Comparison of ENCODE assay signal across 12 cellular contexts in genomic region chr17:80070375-80071115, GRCh38. TPM values are rescaled to one million over a fixed set of nuclear protein-coding genes. Genes with fewer than 3 reads are reported as not detected.
DNase-seq lines count a peak whose midpoint lies in the region; ATAC-seq and TF ChIP-seq lines count a peak whose summit lies in the region.
"Had no signal": no experiment of that assay in that cellular context is flagged by ENCODE, and none has a peak within 500 bp of the region (broad histone marks: within the 10 kb centered on the region; RNA-seq: fewer than 3 reads in every experiment).

No MANE protein-coding gene starts in this region.

- CTCF ChIA-PET in Calu3 (lab: Charles Lee), result interaction anchor here (2.2 kb wide), 1 partner anchor 62 kb away, joined by 8 read pairs; no protein-coding TSS in a partner anchor

- intact Hi-C loops in lower lobe of right lung (cut with DNase I), result no loop called here
- intact Hi-C loops in Calu3 (cut with micrococcal nuclease; ENCODE audit: unreplicated experiment), result no loop called here

- TF ChIP-seq POLR2A in suprapubic skin (IDR thresholded peaks at IDR 0.05), result no peak

- H3K9me2 ChIP-seq in MM.1S (replicated peaks; ENCODE audit: insufficient read depth, low read length), result no peaks in the 10 kb centered on the region
- H3K9me2 ChIP-seq in hepatocyte (replicated peaks; ENCODE audit: insufficient read depth), result no peaks in the 10 kb centered on the region

- ATAC-seq in lower lobe of right lung, result peak; percentile 47 to 55
- no peak for ATAC-seq in GM18873 (IDR thresholded peaks at IDR 0.05; ENCODE audit: low FRiP score, unreplicated experiment)
- no peak for ATAC-seq in GM21825 (IDR thresholded peaks at IDR 0.05; ENCODE audit: unreplicated experiment)

- H3K4me1 ChIP-seq in MM.1S (ENCODE audit: low read length), result 0 out of 2 replicates have a peak, but pooled peaks cover 7% of the 10 kb centered on the region
- H3K4me1 ChIP-seq in esophagus (ENCODE audit: control insufficient read depth in 2 of 2, insufficient read depth in 2 of 2, low read length in 1 of 2), result peaks cover 3 to 8% of the 10 kb centered on the region in 2 donors
- H3K4me1 ChIP-seq in lower lobe of right lung, result peaks cover 31% of the 10 kb centered on the region
- H3K4me1 ChIP-seq in suprapubic skin, result peaks cover 19% of the 10 kb centered on the region
- H3K4me1 ChIP-seq in hepatocyte (ENCODE audit: insufficient read depth), result peaks cover 14% of the 10 kb centered on the region

- H3K9me3 ChIP-seq in MM.1S (replicated peaks; ENCODE audit: insufficient read depth, low read length) (no peaks in the 10 kb centered on the region), esophagus (ENCODE audit: control insufficient read depth in 2 of 2, insufficient read depth in 1 of 2, low read depth in 1 of 2, low read length in 1 of 2) (no peaks in the 10 kb centered on the region), lower lobe of right lung (no peaks in the 10 kb centered on the region), suprapubic skin (no peaks in the 10 kb centered on the region), hepatocyte (ENCODE audit: low read depth) (no peaks in the 10 kb centered on the region)
- H3K9me3 ChIP-seq: BLaER1 treated with 17β-estradiol and CSF1 and Interleukin-3, amounts not matched to agents 10 nM and 100 nM had no signal

- H3K36me3 Mint-ChIP-seq in Calu3 (ENCODE audit: insufficient read depth, unreplicated experiment), result peaks cover 5% of the 10 kb centered on the region

- peaks cover 22% of the 10 kb centered on the region for H3K4me1 Mint-ChIP-seq in Calu3 (ENCODE audit: low read depth, unreplicated experiment)

- no peaks in the 10 kb centered on the region for H3K27me3 Mint-ChIP-seq in Calu3 (ENCODE audit: unreplicated experiment)

- H2AFZ ChIP-seq in MM.1S (ENCODE audit: low read length) (no peak overlapping the region), hepatocyte (no peak overlapping the region)

- peak overlapping the region; percentile 31; the same call in 1 of the 2 replicates for H3K4me2 ChIP-seq in MM.1S (ENCODE audit: low read depth, low read length)
- no peak overlapping the region for H3K4me2 ChIP-seq in hepatocyte

- H3K36me3 ChIP-seq in MM.1S (replicated peaks; ENCODE audit: insufficient read depth, low read length) (no peaks in the 10 kb centered on the region), esophagus (ENCODE audit: control insufficient read depth in 2 of 2, insufficient read depth in 2 of 2, low read length in 1 of 2) (no peaks in the 10 kb centered on the region), lower lobe of right lung (no peaks in the 10 kb centered on the region), suprapubic skin (no peaks in the 10 kb centered on the region), hepatocyte (replicated peaks; ENCODE audit: insufficient read depth, low read depth) (no peaks in the 10 kb centered on the region)
- H3K36me3 ChIP-seq: BLaER1 treated with 17β-estradiol and CSF1 and Interleukin-3, amounts not matched to agents 10 nM and 100 nM had no signal

- BruUV-seq in Calu3 (replicated peaks; lab: Mats Ljungman, UMichigan), result no TSS peak

- TF ChIP-seq CTCF in MM.1S (IDR thresholded peaks at IDR 0.05; ENCODE audit: low read length), result no peak
- no peak for TF ChIP-seq CTCF in lower lobe of right lung (IDR thresholded peaks at IDR 0.05)
- TF ChIP-seq CTCF in suprapubic skin (IDR thresholded peaks at IDR 0.05), result no peak
- TF ChIP-seq CTCF in Calu3 (IDR thresholded peaks at IDR 0.05; ENCODE audit: unreplicated experiment), result no peak
- no peak for TF ChIP-seq CTCF in hepatocyte (IDR thresholded peaks at IDR 0.05; ENCODE audit: poor library complexity)

- H3K79me2 ChIP-seq in MM.1S (ENCODE audit: low read length) (no peaks in the 10 kb centered on the region), hepatocyte (no peaks in the 10 kb centered on the region)

- H3K4me3 ChIP-seq in MM.1S (ENCODE audit: low read length) (no peak overlapping the region), esophagus (ENCODE audit: low read depth in 1 of 2, low read length in 2 of 2) (peak overlapping the region in 1 of 2 donors; percentile 17), lower lobe of right lung (peak overlapping the region; percentile 50), suprapubic skin (peak overlapping the region; percentile 44), hepatocyte (no peak overlapping the region)
- H3K4me3 ChIP-seq: BLaER1 treated with 17β-estradiol and CSF1 and Interleukin-3, amounts not matched to agents 10 nM and 100 nM had no signal

- no peak overlapping the region for H3K27ac Mint-ChIP-seq in Calu3 (ENCODE audit: unreplicated experiment)

- H3K27ac ChIP-seq in MM.1S (ENCODE audit: low read length) (no peak overlapping the region), esophagus (ENCODE audit: low read depth in 2 of 2, low read length in 1 of 2) (peak overlapping the region; percentile 75 to 84), lower lobe of right lung (peak overlapping the region; percentile 92), suprapubic skin (peak overlapping the region; percentile 83), hepatocyte (no peak overlapping the region)
- H3K27ac ChIP-seq: BLaER1 treated with 17β-estradiol and CSF1 and Interleukin-3, amounts not matched to agents 10 nM and 100 nM; epithelial cell of prostate had no signal

- no peaks in the 10 kb centered on the region for H3F3A ChIP-seq in MM.1S (ENCODE audit: insufficient read depth, low read length)

- DNase-seq in MM.1S (no peak), lower lobe of right lung (no peak), suprapubic skin (ENCODE audit: low spot score in 2 of 2) (no peak), Calu3 (no peak), hepatocyte (ENCODE audit: low spot score) (no peak)
- DNase-seq: activated CD8-positive, alpha-beta memory T cell treated with anti-CD3 and anti-CD28 coated beads, Interleukin-2, amount 50 U/mL, for 4 hours; amniotic stem cell had no signal

- TF ChIP-seq EP300 in suprapubic skin (IDR thresholded peaks at IDR 0.05), result no peak

- H3K9ac ChIP-seq in MM.1S (ENCODE audit: low read length), result no peak overlapping the region
- H3K9ac ChIP-seq: BLaER1 treated with 17β-estradiol and CSF1 and Interleukin-3, amounts not matched to agents 10 nM and 100 nM had no signal

- no peaks in the 10 kb centered on the region for H3K9me3 Mint-ChIP-seq in Calu3 (ENCODE audit: low read depth, unreplicated experiment)

- H4K20me1 ChIP-seq in MM.1S (ENCODE audit: insufficient read depth, low read length) (no peaks in the 10 kb centered on the region), hepatocyte (ENCODE audit: insufficient read depth, poor library complexity, severe bottlenecking) (no peaks in the 10 kb centered on the region)
- H4K20me1 ChIP-seq: BLaER1 treated with 17β-estradiol and CSF1 and Interleukin-3, amounts not matched to agents 10 nM and 100 nM had no signal

- H3K4me3 Mint-ChIP-seq in Calu3 (ENCODE audit: low read depth, unreplicated experiment), result no peak overlapping the region

- whole genome bisulfite sequencing in esophagus, 2 donors, result 68 to 69% methylated on average over 15 of the region's 15 CpGs
- WGBS in suprapubic skin, result 85% methylated on average over 15 of the region's 15 CpGs
- 94% methylated on average over 15 of the region's 15 CpGs for WGBS in hepatocyte (ENCODE audit: low lambda C conversion rate, missing lambda C conversion rate)

- H3K27me3 ChIP-seq in MM.1S (replicated peaks; ENCODE audit: insufficient read depth, low read length) (peaks cover 98% of the 10 kb centered on the region), esophagus (ENCODE audit: control insufficient read depth in 1 of 2, insufficient read depth in 2 of 2, low read length in 2 of 2) (no peaks in the 10 kb centered on the region), lower lobe of right lung (ENCODE audit: low read depth) (no peaks in the 10 kb centered on the region), suprapubic skin (no peaks in the 10 kb centered on the region), hepatocyte (no peaks in the 10 kb centered on the region)
- H3K27me3 ChIP-seq: BLaER1 treated with 17β-estradiol and CSF1 and Interleukin-3, amounts not matched to agents 10 nM and 100 nM had no signal

RNA-seq across cellular contexts. Expression of gene GAA, which starts 30.8 kb away (rescaled TPM):
- polyA plus RNA-seq in esophagus, result 10 to 100 TPM; 10.1 to 14.3 TPM
- total RNA-seq in lower lobe of right lung, result 143 TPM
- 10 to 100 TPM; 39.4 to 59.9 (median 45.3) TPM for total RNA-seq in suprapubic skin
- 73.1 and 82.4 TPM in 2 replicates for total RNA-seq in Calu3 (2022)
- total RNA-seq in hepatocyte, result 35.2 and 37.1 TPM in 2 replicates
- 43.1 and 55.8 TPM in 2 replicates for polyA plus RNA-seq in hepatocyte

RNA-seq across cellular contexts. Expression of gene CCDC40, which starts 34.1 kb away (rescaled TPM):
- 1 to 10 TPM in 1 of 2 donors, under 1 TPM in 1; 0.48 to 1.3 TPM for polyA plus RNA-seq in esophagus
- 14.1 TPM for total RNA-seq in lower lobe of right lung
- total RNA-seq in suprapubic skin, result 1 to 10 TPM; 1.2 to 4.4 (median 2.9) TPM
- 9.9 and 13.3 TPM in 2 replicates for total RNA-seq in Calu3 (2022)
- 2.2 and 3.0 TPM in 2 replicates for total RNA-seq in hepatocyte
- polyA plus RNA-seq in hepatocyte, result 4.7 and 7.6 TPM in 2 replicates

RNA-seq across cellular contexts. Expression of gene TBC1D16, which starts 34.9 kb away (rescaled TPM):
- polyA plus RNA-seq in esophagus (1 to 10 TPM; 2.4 to 3.8 TPM), hepatocyte (19.5 and 24.5 TPM in 2 replicates)
- total RNA-seq in lower lobe of right lung (24.7 TPM), suprapubic skin (10 to 100 TPM; 18.6 to 33.6 (median 22.7) TPM), Calu3 (2022) (31.2 and 35.9 TPM in 2 replicates), hepatocyte (28.8 and 38.1 TPM in 2 replicates)

Comparison
In these comparisons a context has a peak if more than half of its experiments do, and no peak if none do; other contexts are left out.
1. H3K27ac ChIP-seq: peak in esophagus (2 of 2), lower lobe of right lung (single experiment) and suprapubic skin (single experiment); none in MM.1S (single experiment) and hepatocyte (single experiment).
2. H3K4me3 ChIP-seq: peak in lower lobe of right lung (single experiment) and suprapubic skin (single experiment); none in MM.1S (single experiment) and hepatocyte (single experiment).
3. ATAC-seq: peak in lower lobe of right lung (2 of 2); none in GM18873 (single experiment) and GM21825 (single experiment).